ENCODE assay signal across 8 cellular contexts in the genomic region with DNA sequence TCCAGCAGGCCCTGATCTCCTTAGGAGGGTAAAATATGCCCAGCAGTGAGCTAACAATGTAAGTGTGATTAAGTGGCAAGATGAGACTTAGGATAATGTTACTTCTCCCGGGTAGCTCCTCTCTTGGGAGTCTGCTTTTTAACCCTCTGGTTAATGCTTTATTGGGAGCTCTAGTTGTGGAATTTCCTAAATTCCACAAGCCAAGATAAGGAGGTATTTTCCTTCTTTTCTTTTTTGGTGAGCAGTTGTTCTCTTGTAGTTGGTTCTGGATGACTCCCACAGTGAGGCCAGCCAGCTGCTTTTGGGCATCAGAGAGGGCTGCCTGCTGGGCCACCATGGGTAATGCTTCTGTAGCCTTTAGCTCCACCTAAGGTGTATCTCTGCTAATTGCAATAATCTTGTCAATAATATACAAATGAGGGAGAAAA. TPM values are rescaled to one million over a fixed set of nuclear protein-coding genes. Genes with fewer than 3 reads are reported as not detected.
DNase-seq lines count a peak whose midpoint lies in the region; ATAC-seq and TF ChIP-seq lines count a peak whose summit lies in the region.

No MANE protein-coding gene starts in this region.

- H3K27me3 ChIP-seq in OCI-LY3 (ENCODE audit: low read depth, low read length) (no peaks in the 10 kb centered on the region), gastroesophageal sphincter (no peaks in the 10 kb centered on the region), upper lobe of left lung (no peaks in the 10 kb centered on the region)

- H3K9ac ChIP-seq in OCI-LY3 (ENCODE audit: low read length): no peak overlapping the region

- no peaks in the 10 kb centered on the region for H3K36me3 ChIP-seq in OCI-LY3 (replicated peaks; ENCODE audit: low read depth, low read length)
- H3K36me3 ChIP-seq in gastroesophageal sphincter: no peaks in the 10 kb centered on the region
- H3K36me3 ChIP-seq in upper lobe of left lung: no peaks in the 10 kb centered on the region

- whole genome bisulfite sequencing in gastroesophageal sphincter (ENCODE audit: low coverage in 1 of 2), 2 donors: 13 to 30% methylated on average over 1 of the region's 1 CpG
- WGBS in upper lobe of left lung, 2 donors: 33 to 44% methylated on average over 1 of the region's 1 CpG

- H3K4me1 ChIP-seq in OCI-LY3 (ENCODE audit: low read length) (peaks cover 8% of the 10 kb centered on the region), gastroesophageal sphincter (peaks cover 12 to 39% (median 20%) of the 10 kb centered on the region in 3 donors), upper lobe of left lung (peaks cover 0 to 20% (median 16%) of the 10 kb centered on the region in 4 donors)

- ATAC-seq in GM18909 (IDR thresholded peaks at IDR 0.05; ENCODE audit: poor library complexity, unreplicated experiment) (peak; percentile 47), gastroesophageal sphincter (peak; percentile 22), HG02798 (IDR thresholded peaks at IDR 0.05; ENCODE audit: poor library complexity, unreplicated experiment) (no peak), upper lobe of left lung (ENCODE audit: low FRiP score in 2 of 2) (no peak)

- DNase-seq in KBM-7: no peak
- DNase-seq in upper lobe of left lung: no peak
- no peak for DNase-seq in NK-92 (lab: John Stamatoyannopoulos, UW; ENCODE audit: unreplicated experiment)

- no peaks in the 10 kb centered on the region for H4K20me1 ChIP-seq in OCI-LY3 (ENCODE audit: insufficient read depth, low read length)

- no peaks in the 10 kb centered on the region for H3K79me2 ChIP-seq in OCI-LY3 (ENCODE audit: low read length)

- TF ChIP-seq CTCF in C4-2B (conservative IDR thresholded peaks at IDR 0.05): peak; percentile 60
- peak; percentile 57 for TF ChIP-seq CTCF in OCI-LY3 (IDR thresholded peaks at IDR 0.05; ENCODE audit: low read depth, low read length)
- TF ChIP-seq CTCF in gastroesophageal sphincter (IDR thresholded peaks at IDR 0.05): peak in 2 of 4 experiments; percentile 12 to 24
- no peak for TF ChIP-seq CTCF in upper lobe of left lung (IDR thresholded peaks at IDR 0.05)

- H3K9me3 ChIP-seq in OCI-LY3 (ENCODE audit: insufficient read depth, low read length) (no peaks in the 10 kb centered on the region), gastroesophageal sphincter (no peaks in the 10 kb centered on the region), upper lobe of left lung (no peaks in the 10 kb centered on the region)

- H2AFZ ChIP-seq in OCI-LY3 (ENCODE audit: low read depth, low read length): no peak overlapping the region; the same call in 1 of the 2 replicates

- H3K4me2 ChIP-seq in OCI-LY3 (ENCODE audit: low read length): no peak overlapping the region

- TF ChIP-seq POLR2A in gastroesophageal sphincter (IDR thresholded peaks at IDR 0.05) (no peak), upper lobe of left lung (IDR thresholded peaks at IDR 0.05) (no peak)

- in situ Hi-C loops in KBM-7 (cut with MboI; ENCODE audit: low pct_unique_long_range_greater_than_20kb, low sequenced_read_pairs): no loop called here

- H3K4me3 ChIP-seq in OCI-LY3 (ENCODE audit: low read length) (no peak overlapping the region), gastroesophageal sphincter (no peak overlapping the region), upper lobe of left lung (no peak overlapping the region)

- H3K27ac ChIP-seq in C4-2B (no peak overlapping the region), OCI-LY3 (ENCODE audit: low read length) (no peak overlapping the region), gastroesophageal sphincter (peak overlapping the region; percentile 32 to 71 (median 50)), upper lobe of left lung (peak overlapping the region in 1 of 4 donors; percentile 4)

- TF ChIP-seq EP300 in gastroesophageal sphincter (IDR thresholded peaks at IDR 0.05): no peak
- TF ChIP-seq EP300 in upper lobe of left lung (IDR thresholded peaks at IDR 0.05): no peak

RNA-seq across cellular contexts. Expression of gene C1orf52, which starts 19.3 kb away (rescaled TPM):
- total RNA-seq in gastroesophageal sphincter: 10 to 100 TPM; 12.7 to 27.2 (median 21.0) TPM
- total RNA-seq in upper lobe of left lung: 10 to 100 TPM; 12.9 to 89.1 (median 17.9) TPM

RNA-seq across cellular contexts. Expression of gene BCL10, which starts 36.2 kb away (rescaled TPM):
- total RNA-seq in gastroesophageal sphincter (10 to 100 TPM in 2 of 4 donors, 1 to 10 TPM in 2; 9.4 to 21.3 (median 10.6) TPM), upper lobe of left lung (10 to 100 TPM; 14.5 to 31.0 (median 20.4) TPM)

RNA-seq across cellular contexts. Expression of gene SYDE2, which starts 39.4 kb away (rescaled TPM):
- 100 to 1,000 TPM in 2 of 4 donors, 10 to 100 TPM in 2; 30.4 to 115 (median 85.2) TPM for total RNA-seq in gastroesophageal sphincter
- total RNA-seq in upper lobe of left lung: 10 to 100 TPM; 14.3 to 38.5 (median 23.2) TPM

Comparison
In these comparisons a context has a peak if more than half of its experiments do, and no peak if none do; other contexts are left out.
1. H3K27ac ChIP-seq: peak in gastroesophageal sphincter (4 of 4); none in C4-2B (single experiment) and OCI-LY3 (single experiment).
2. CTCF ChIP-seq: peak in C4-2B (single experiment) and OCI-LY3 (single experiment); none in upper lobe of left lung (0 of 6).
3. ATAC-seq: peak in GM18909 (single experiment) and gastroesophageal sphincter (single experiment); none in HG02798 (single experiment) and upper lobe of left lung (0 of 2).